In genomic region chr1:2271841-2272655, GRCh38 we compare ENCODE assay signal across 12 cellular contexts. TPM values are rescaled to one million over a fixed set of nuclear protein-coding genes. Genes with fewer than 3 reads are reported as not detected.
DNase-seq lines count a peak whose midpoint lies in the region; ATAC-seq and TF ChIP-seq lines count a peak whose summit lies in the region.
"Had no signal": no experiment of that assay in that cellular context is flagged by ENCODE, and none has a peak within 500 bp of the region (broad histone marks: within the 10 kb centered on the region; RNA-seq: fewer than 3 reads in every experiment).

No MANE protein-coding gene starts in this region.

- peaks cover 0 to 7% (median 2%) of the 10 kb centered on the region in 11 experiments; a peak in 13 of 22 replicates for H3K9me3 ChIP-seq in BLaER1 treated with 17β-estradiol and CSF1 and Interleukin-3, amounts not matched to agents 10 nM and 100 nM (replicated peaks in 1 of 11)
- H3K9me3 ChIP-seq in WERI-Rb-1 (ENCODE audit: severe bottlenecking): no peaks in the 10 kb centered on the region
- H3K9me3 ChIP-seq in right cardiac atrium (ENCODE audit: control insufficient read depth, low read length): no peaks in the 10 kb centered on the region
- no peaks in the 10 kb centered on the region for H3K9me3 ChIP-seq in trophoblast cell (ENCODE audit: insufficient read depth, low read depth, low read length)
- H3K9me3 ChIP-seq in PC-3 (ENCODE audit: low read length): no peaks in the 10 kb centered on the region

- ATAC-seq in right cardiac atrium: no peak
- no peak for ATAC-seq in HG03565 (IDR thresholded peaks at IDR 0.05; ENCODE audit: unreplicated experiment)
- ATAC-seq in PC-3: no peak

- no peak overlapping the region for H3K4me3 ChIP-seq in BLaER1 treated with 17β-estradiol and CSF1 and Interleukin-3, amounts not matched to agents 10 nM and 100 nM
- H3K4me3 ChIP-seq in WERI-Rb-1 (ENCODE audit: low read depth, low read length) (no peak overlapping the region), right cardiac atrium (ENCODE audit: low read length) (no peak overlapping the region), trophoblast cell (ENCODE audit: low read depth, low read length) (no peak overlapping the region), PC-3 (ENCODE audit: low read length) (no peak overlapping the region)
- H3K4me3 ChIP-seq: SK-N-MC had no signal

- peak overlapping the region; percentile 61 to 98 (median 68) for H3K4me2 ChIP-seq in BLaER1 treated with 17β-estradiol and CSF1 and Interleukin-3, amounts not matched to agents 10 nM and 100 nM
- no peak overlapping the region for H3K4me2 ChIP-seq in trophoblast cell (ENCODE audit: low read length)
- no peak overlapping the region for H3K4me2 ChIP-seq in PC-3 (ENCODE audit: low read length)

- peaks cover 62 to 99% (median 86%) of the 10 kb centered on the region in 10 experiments for H3K4me1 ChIP-seq in BLaER1 treated with 17β-estradiol and CSF1 and Interleukin-3, amounts not matched to agents 10 nM and 100 nM
- H3K4me1 ChIP-seq in right cardiac atrium (ENCODE audit: control insufficient read depth, insufficient read depth, low read length) (peaks cover 69% of the 10 kb centered on the region), trophoblast cell (ENCODE audit: control insufficient read depth in 1 of 2, insufficient read depth in 2 of 2, low read length in 2 of 2) (peaks cover 27 to 39% of the 10 kb centered on the region in 2 experiments), PC-3 (ENCODE audit: insufficient read depth, low read length) (no peaks in the 10 kb centered on the region)

- no peaks in the 10 kb centered on the region for H3K9me2 ChIP-seq in PC-3 (replicated peaks; ENCODE audit: low read length)

- no peak overlapping the region for H4K91ac ChIP-seq in trophoblast cell (ENCODE audit: low read depth, low read length)

- intact Hi-C loops in right cardiac atrium (cut with DNase I) (no loop called here), PC-3 (cut with micrococcal nuclease) (no loop called here)

- H3K4ac ChIP-seq in trophoblast cell (ENCODE audit: low read depth, low read length): peak overlapping the region; percentile 58

- no peak overlapping the region for H4K8ac ChIP-seq in trophoblast cell (ENCODE audit: low read depth, low read length)

- H2BK120ac ChIP-seq in trophoblast cell (ENCODE audit: insufficient read depth, low read length, poor library complexity): no peak overlapping the region

- peaks cover 36% of the 10 kb centered on the region for H3K79me2 ChIP-seq in trophoblast cell (ENCODE audit: control insufficient read depth, insufficient read depth, low read length, poor library complexity)
- H3K79me2 ChIP-seq in PC-3 (ENCODE audit: low read length): peaks cover 99% of the 10 kb centered on the region

- H3K18ac ChIP-seq in trophoblast cell (ENCODE audit: low read length): peak overlapping the region; percentile 43

- CTCF ChIA-PET in PC-3 (lab: Charles Lee): no interaction called here

- DNase-seq in WERI-Rb-1: peak; percentile 41
- peak; percentile 48 to 75 (median 67) for DNase-seq in right cardiac atrium
- DNase-seq in trophoblast cell: no peak
- no peak for DNase-seq in OCI-M2 (lab: John Stamatoyannopoulos, UW; ENCODE audit: unreplicated experiment)
- DNase-seq in PC-3: no peak
- DNase-seq in activated T-cell treated with anti-CD3 and anti-CD28 coated beads, Interleukin-2, amount 50 U/mL, for 48 hours: no peak
- DNase-seq: activated CD4-positive, alpha-beta T cell treated with anti-CD3 and anti-CD28 coated beads for 1 hour; Kasumi-1; stimulated activated CD4-positive, alpha-beta T cell treated with anti-CD3 and anti-CD28 coated beads, Interleukin-15, amount 100 ng/mL, for 24 hours had no signal

- no peak overlapping the region for H4K12ac ChIP-seq in trophoblast cell (ENCODE audit: low read depth, low read length)

- H3K27ac ChIP-seq in BLaER1 treated with 17β-estradiol and CSF1 and Interleukin-3, amounts not matched to agents 10 nM and 100 nM: peak overlapping the region in 4 of 11 experiments; percentile 10 to 47 (median 10); a peak in 3 of 22 replicates
- H3K27ac ChIP-seq in WERI-Rb-1 (peak overlapping the region; percentile 79; the same call in 1 of the 2 replicates), right cardiac atrium (ENCODE audit: low read length) (no peak overlapping the region), trophoblast cell (ENCODE audit: low read depth, low read length) (no peak overlapping the region), PC-3 (ENCODE audit: low read length) (no peak overlapping the region)
- H3K27ac ChIP-seq: SK-N-MC had no signal

- BruUV-seq in PC-3 (replicated peaks; lab: Mats Ljungman, UMichigan): no TSS peak

- no peaks in the 10 kb centered on the region for H3K79me1 ChIP-seq in trophoblast cell (ENCODE audit: low read length)

- no peak overlapping the region for H2AK5ac ChIP-seq in trophoblast cell (ENCODE audit: low read length)

- H4K20me1 ChIP-seq in BLaER1 treated with 17β-estradiol and CSF1 and Interleukin-3, amounts not matched to agents 10 nM and 100 nM: peaks cover 97 to 100% (median 100%) of the 10 kb centered on the region in 11 experiments
- H4K20me1 ChIP-seq in PC-3 (ENCODE audit: low read length): peaks cover 92% of the 10 kb centered on the region

- H2BK12ac ChIP-seq in trophoblast cell (ENCODE audit: low read length): no peak overlapping the region

- no peaks in the 10 kb centered on the region for H3F3A ChIP-seq in PC-3 (ENCODE audit: low read length, unreplicated experiment)

- TF ChIP-seq CTCF in WERI-Rb-1 (IDR thresholded peaks at IDR 0.05; ENCODE audit: low read depth, low read length) (no peak), PC-3 (conservative IDR thresholded peaks at IDR 0.05; ENCODE audit: low read depth, low read length) (no peak)

- 39% methylated on average over 23 of the region's 23 CpGs for WGBS in right cardiac atrium
- WGBS in trophoblast cell (ENCODE audit: extremely low coverage, insufficient coverage, insufficient read length): no CpG with 5 or more reads among the region's 23 CpGs

- H3K27me3 ChIP-seq in BLaER1 treated with 17β-estradiol and CSF1 and Interleukin-3, amounts not matched to agents 10 nM and 100 nM: no peaks in the 10 kb centered on the region
- H3K27me3 ChIP-seq in WERI-Rb-1 (ENCODE audit: insufficient read depth, low read depth, severe bottlenecking): no peaks in the 10 kb centered on the region
- H3K27me3 ChIP-seq in right cardiac atrium (ENCODE audit: control insufficient read depth, insufficient read depth): no peaks in the 10 kb centered on the region
- no peaks in the 10 kb centered on the region for H3K27me3 ChIP-seq in trophoblast cell (ENCODE audit: insufficient read depth, low read length)
- no peaks in the 10 kb centered on the region for H3K27me3 ChIP-seq in PC-3 (ENCODE audit: low read length)

- no peak overlapping the region for H2BK5ac ChIP-seq in trophoblast cell (ENCODE audit: low read depth, low read length, poor library complexity)

- no peak overlapping the region for H3K14ac ChIP-seq in trophoblast cell (ENCODE audit: low read length)

- peaks cover 0 to 44% (median 6%) of the 10 kb centered on the region in 11 experiments; a peak in 10 of 22 replicates for H3K36me3 ChIP-seq in BLaER1 treated with 17β-estradiol and CSF1 and Interleukin-3, amounts not matched to agents 10 nM and 100 nM
- H3K36me3 ChIP-seq in WERI-Rb-1 (no peaks in the 10 kb centered on the region), trophoblast cell (ENCODE audit: control insufficient read depth in 1 of 2, insufficient read depth in 2 of 2, low read length in 2 of 2) (peaks cover 0 to 4% of the 10 kb centered on the region in 2 experiments), PC-3 (ENCODE audit: low read depth, low read length) (no peaks in the 10 kb centered on the region)

- H3K9ac ChIP-seq in BLaER1 treated with 17β-estradiol and CSF1 and Interleukin-3, amounts not matched to agents 10 nM and 100 nM: peak overlapping the region in 8 of 11 experiments; percentile 16 to 47 (median 27); a peak in 8 of 22 replicates
- no peak overlapping the region for H3K9ac ChIP-seq in trophoblast cell (ENCODE audit: low read length)
- H3K9ac ChIP-seq in PC-3 (ENCODE audit: low read length): no peak overlapping the region

- no peak overlapping the region for H3K23ac ChIP-seq in trophoblast cell (ENCODE audit: low read length)

- H2AFZ ChIP-seq in trophoblast cell (ENCODE audit: insufficient read depth, low read length, poor library complexity) (no peak overlapping the region), PC-3 (ENCODE audit: low read length) (no peak overlapping the region)

- POLR2A ChIA-PET in PC-3 (lab: Charles Lee; ENCODE audit: unreplicated experiment): interaction anchor here (0.7 kb wide), 1 partner anchor 118 kb away, joined by 5 read pairs; no protein-coding TSS in a partner anchor

RNA-seq across cellular contexts. Expression of gene SKI, which starts 43.9 kb away (rescaled TPM):
- total RNA-seq in right cardiac atrium (10 to 100 TPM; 56.7 to 83.1 (median 68.9) TPM), PC-3 (2014; rRNA removed) (28.3 and 61.7 TPM in 2 replicates)
- polyA plus RNA-seq in right cardiac atrium: 35.6 TPM
- 73.3 and 73.7 TPM in 2 replicates for polyA plus RNA-seq in trophoblast cell (2013)

Comparison
In these comparisons a context has a peak if more than half of its experiments do, and no peak if none do; other contexts are left out.
1. H3K4me2 ChIP-seq: peak in BLaER1 treated with 17β-estradiol and CSF1 and Interleukin-3, amounts not matched to agents 10 nM and 100 nM (11 of 11); none in trophoblast cell (single experiment) and PC-3 (single experiment).
2. H3K9ac ChIP-seq: peak in BLaER1 treated with 17β-estradiol and CSF1 and Interleukin-3, amounts not matched to agents 10 nM and 100 nM (8 of 11); none in trophoblast cell (single experiment) and PC-3 (single experiment).
3. DNase-seq: peak in WERI-Rb-1 (single experiment) and right cardiac atrium (3 of 3); none in trophoblast cell (0 of 2), OCI-M2 (single experiment), PC-3 (single experiment) and activated T-cell treated with anti-CD3 and anti-CD28 coated beads, Interleukin-2, amount 50 U/mL, for 48 hours (0 of 2).